18 cellular contexts compared by ENCODE assay signal in genomic region chr1:101217148-101217547, GRCh38. TPM values are rescaled to one million over a fixed set of nuclear protein-coding genes. Genes with fewer than 3 reads are reported as not detected.
DNase-seq lines count a peak whose midpoint lies in the region; ATAC-seq lines count a peak whose summit lies in the region.
"Had no signal": no experiment of that assay in that cellular context is flagged by ENCODE, and none has a peak within 500 bp of the region (broad histone marks: within the 10 kb centered on the region; RNA-seq: fewer than 3 reads in every experiment).

No MANE protein-coding gene starts in this region.

- no peak overlapping the region for H2BK120ac ChIP-seq in neuronal stem cell (ENCODE audit: low read depth, low read length)

- H3K4me3 ChIP-seq in neuronal stem cell (ENCODE audit: low read length in 2 of 2) = no peak overlapping the region
- H3K4me3 ChIP-seq: HAP-1 had no signal

- H3K4me2 ChIP-seq in neuronal stem cell (ENCODE audit: insufficient read depth, low read length, poor library complexity, severe bottlenecking) = no peak overlapping the region

- H3K27ac ChIP-seq in neuronal stem cell (replicated peaks; ENCODE audit: low read length) = no peak overlapping the region
- H3K27ac ChIP-seq: 22Rv1, C4-2B had no signal

- H3K79me1 ChIP-seq in neuronal stem cell (ENCODE audit: low read depth, low read length) = no peaks in the 10 kb centered on the region

- H2BK12ac ChIP-seq in neuronal stem cell (ENCODE audit: low read length) = no peak overlapping the region

- no peaks in the 10 kb centered on the region for H3K9me3 ChIP-seq in neuronal stem cell (replicated peaks in 1 of 2; ENCODE audit: control insufficient read depth in 2 of 2, insufficient read depth in 1 of 2, low read depth in 1 of 2, low read length in 2 of 2)
- H3K9me3 ChIP-seq: HAP-1 had no signal

- intact Hi-C loops in left ventricle myocardium superior (cut with micrococcal nuclease) = no loop called here

- peaks cover 0 to 10% of the 10 kb centered on the region in 2 donors for H3K4me1 ChIP-seq in neuronal stem cell (ENCODE audit: control insufficient read depth in 2 of 2, insufficient read depth in 1 of 2, low read depth in 1 of 2, low read length in 2 of 2)
- H3K4me1 ChIP-seq: HAP-1 had no signal

- no peak overlapping the region for H2BK5ac ChIP-seq in neuronal stem cell (ENCODE audit: low read length)

- DNase-seq in DMS53 (lab: John Stamatoyannopoulos, UW) (peak; percentile 56), DMS53 treated with DMSO at 0.1 percent for 48 hours (lab: John Stamatoyannopoulos, UW; ENCODE audit: unreplicated experiment) (no peak), NCI-H748 (lab: John Stamatoyannopoulos, UW; ENCODE audit: unreplicated experiment) (peak; percentile 52), left ventricle myocardium superior (no peak), neuronal stem cell (ENCODE audit: low spot score) (no peak), GM19240 (ENCODE audit: insufficient read length, low spot score) (no peak), cerebellum (ENCODE audit: low spot score) (no peak)
- DNase-seq: AML-193, DND-41, IMR-90, NCI-H1436, NCI-H1930, NCI-H510A had no signal

- no peak overlapping the region for H3K23ac ChIP-seq in neuronal stem cell (ENCODE audit: low read depth, low read length, poor library complexity)

- peak; percentile 79 for ATAC-seq in left ventricle myocardium superior
- no peak for ATAC-seq in HG03095 (IDR thresholded peaks at IDR 0.05; ENCODE audit: unreplicated experiment)

- H3K14ac ChIP-seq in neuronal stem cell (ENCODE audit: low read length) = no peak overlapping the region

- no peaks in the 10 kb centered on the region for H3K27me3 ChIP-seq in neuronal stem cell (ENCODE audit: control insufficient read depth in 3 of 3, insufficient read depth in 3 of 3, low read depth in 1 of 3, low read length in 3 of 3)

- no peak overlapping the region for H2AK5ac ChIP-seq in neuronal stem cell (ENCODE audit: low read depth, low read length)

- peak overlapping the region; percentile 33 for H2AFZ ChIP-seq in neuronal stem cell (ENCODE audit: low read length)

- no peak overlapping the region for H4K8ac ChIP-seq in neuronal stem cell (ENCODE audit: low read depth, low read length)

- no peak overlapping the region for H4K91ac ChIP-seq in neuronal stem cell (ENCODE audit: low read depth, low read length, poor library complexity)

- no peak overlapping the region for H3K9ac ChIP-seq in neuronal stem cell (ENCODE audit: low read depth, low read length, poor library complexity)

- no peak overlapping the region for H3K18ac ChIP-seq in neuronal stem cell (ENCODE audit: low read length)

- no peak overlapping the region for H2BK15ac ChIP-seq in neuronal stem cell (ENCODE audit: low read length)

- WGBS in neuronal stem cell (ENCODE audit: extremely low coverage in 2 of 2, insufficient read length in 2 of 2, insufficient replicate concordance in 1 of 2), 2 donors = no CpG with 5 or more reads among the region's 3 CpGs

- no peak overlapping the region for H3K4ac ChIP-seq in neuronal stem cell (ENCODE audit: low read length)

- H3K36me3 ChIP-seq in neuronal stem cell (replicated peaks in 1 of 2; ENCODE audit: control insufficient read depth in 2 of 2, insufficient read depth in 2 of 2, low read length in 2 of 2) = no peaks in the 10 kb centered on the region
- H3K36me3 ChIP-seq: HAP-1 had no signal

RNA-seq across cellular contexts. Expression of gene S1PR1, which starts 19.7 kb away (rescaled TPM):
- total RNA-seq in left ventricle myocardium superior = 58.1 TPM
- 19.5 TPM for polyA plus RNA-seq in neuronal stem cell (2013, experiment 1 of 2)
- 19.0 TPM for polyA plus RNA-seq in neuronal stem cell (2013, experiment 2 of 2)
- 38.3 TPM for total RNA-seq in cerebellum
- total RNA-seq: G401 had no signal

Comparison
In these comparisons a context has a peak if more than half of its experiments do, and no peak if none do; other contexts are left out.
1. DNase-seq: peak in DMS53 (single experiment) and NCI-H748 (single experiment); none in DMS53 treated with DMSO at 0.1 percent for 48 hours (single experiment), left ventricle myocardium superior (single experiment), neuronal stem cell (single experiment), GM19240 (single experiment) and cerebellum (single experiment).